Comparison of ENCODE assay signal across 29 cellular contexts in genomic region chr1:245800901-245801605, GRCh38.
DNase-seq lines count a peak whose midpoint lies in the region; ATAC-seq, FAIRE-seq and TF ChIP-seq lines count a peak whose summit lies in the region.
"Had no signal": no experiment of that assay in that cellular context is flagged by ENCODE, and none has a peak within 500 bp of the region (broad histone marks: within the 10 kb centered on the region; RNA-seq: fewer than 3 reads in every experiment).

No MANE protein-coding gene starts in this region.

- H3K27ac Mint-ChIP-seq in astrocyte (ENCODE audit: unreplicated experiment) (no peak overlapping the region), osteocyte (ENCODE audit: unreplicated experiment) (no peak overlapping the region)
- H3K27ac Mint-ChIP-seq: activated naive CD4-positive, alpha-beta T cell treated with anti-CD3 and anti-CD28 coated beads, Interleukin-2, amount 10 ng/mL, durations not matched to agents 7 days and 5 days; activated T-helper 17 cell treated with anti-CD3 and anti-CD28 coated beads, Interleukin-2, amount 50 U/mL, for 72 hours; CD14-positive monocyte; natural killer cell treated with Interleukin-12 subunit alpha and Interleukin-12 subunit beta and Interleukin-15 and Interleukin-18, amount 100 ng/mL, for 72 hours; stimulated activated memory B cell treated with anti-CD40 and anti-IgM and Interleukin-4, amounts not matched to agents 10 μg/mL and 1 μg/mL and 100 μg/mL, for 72 hours had no signal

- no peaks in the 10 kb centered on the region for H3K9me3 ChIP-seq in astrocyte (ENCODE audit: insufficient read depth, low read depth, low read length)
- H3K9me3 ChIP-seq: mucosa of descending colon had no signal

- H3K4me3 Mint-ChIP-seq in astrocyte (ENCODE audit: unreplicated experiment) (no peak overlapping the region), osteocyte (ENCODE audit: unreplicated experiment) (no peak overlapping the region)
- H3K4me3 Mint-ChIP-seq: activated naive CD4-positive, alpha-beta T cell treated with anti-CD3 and anti-CD28 coated beads, Interleukin-2, amount 10 ng/mL, durations not matched to agents 7 days and 5 days; activated T-helper 17 cell treated with anti-CD3 and anti-CD28 coated beads, Interleukin-2, amount 50 U/mL, for 72 hours; CD14-positive monocyte; natural killer cell treated with Interleukin-12 subunit alpha and Interleukin-12 subunit beta and Interleukin-15 and Interleukin-18, amount 100 ng/mL, for 72 hours; stimulated activated memory B cell treated with anti-CD40 and anti-IgM and Interleukin-4, amounts not matched to agents 10 μg/mL and 1 μg/mL and 100 μg/mL, for 72 hours had no signal

- peaks cover 2% of the 10 kb centered on the region for H3K27me3 Mint-ChIP-seq in astrocyte (ENCODE audit: low read depth, unreplicated experiment)
- H3K27me3 Mint-ChIP-seq in osteocyte (ENCODE audit: unreplicated experiment), result no peaks in the 10 kb centered on the region
- H3K27me3 Mint-ChIP-seq: activated naive CD4-positive, alpha-beta T cell treated with anti-CD3 and anti-CD28 coated beads, Interleukin-2, amount 10 ng/mL, durations not matched to agents 7 days and 5 days; activated T-helper 17 cell treated with anti-CD3 and anti-CD28 coated beads, Interleukin-2, amount 50 U/mL, for 72 hours; natural killer cell treated with Interleukin-12 subunit alpha and Interleukin-12 subunit beta and Interleukin-15 and Interleukin-18, amount 100 ng/mL, for 72 hours; stimulated activated memory B cell treated with anti-CD40 and anti-IgM and Interleukin-4, amounts not matched to agents 10 μg/mL and 1 μg/mL and 100 μg/mL, for 72 hours had no signal

- H3K27me3 ChIP-seq in astrocyte (ENCODE audit: insufficient read depth, low read length), result no peaks in the 10 kb centered on the region

- H3K9me3 Mint-ChIP-seq in astrocyte (ENCODE audit: unreplicated experiment) (no peaks in the 10 kb centered on the region), osteocyte (ENCODE audit: unreplicated experiment) (no peaks in the 10 kb centered on the region)
- H3K9me3 Mint-ChIP-seq: activated naive CD4-positive, alpha-beta T cell treated with anti-CD3 and anti-CD28 coated beads, Interleukin-2, amount 10 ng/mL, durations not matched to agents 7 days and 5 days; activated T-helper 17 cell treated with anti-CD3 and anti-CD28 coated beads, Interleukin-2, amount 50 U/mL, for 72 hours; CD14-positive monocyte; natural killer cell treated with Interleukin-12 subunit alpha and Interleukin-12 subunit beta and Interleukin-15 and Interleukin-18, amount 100 ng/mL, for 72 hours; stimulated activated memory B cell treated with anti-CD40 and anti-IgM and Interleukin-4, amounts not matched to agents 10 μg/mL and 1 μg/mL and 100 μg/mL, for 72 hours had no signal

- no peak overlapping the region for H3K9ac ChIP-seq in astrocyte (ENCODE audit: low read length)

- TF ChIP-seq CTCF in astrocyte (IDR thresholded peaks at IDR 0.05; ENCODE audit: insufficient read depth, low read depth, low read length) (no peak), osteocyte (IDR thresholded peaks at IDR 0.05) (no peak), GM13976 (IDR thresholded peaks at IDR 0.05; ENCODE audit: borderline replicate concordance, control extremely low read depth, extremely low read depth, insufficient read depth, missing control alignments) (no peak)

- no peaks in the 10 kb centered on the region for H3K79me2 ChIP-seq in astrocyte (ENCODE audit: insufficient read depth, low read length)

- no peak overlapping the region for H3K4me3 ChIP-seq in astrocyte (ENCODE audit: insufficient read depth, low read depth, low read length)
- H3K4me3 ChIP-seq: K562, mucosa of descending colon, PC-9 had no signal

- no peak overlapping the region for H3K4me2 ChIP-seq in astrocyte (ENCODE audit: low read length)
- H3K4me2 ChIP-seq: PC-9 had no signal

- no peak for FAIRE-seq in astrocyte (lab: Jason Lieb, UNC)
- FAIRE-seq: bronchial epithelial cell, GM12892, K562 had no signal

- H4K20me1 ChIP-seq in astrocyte (ENCODE audit: insufficient read depth, low read length), result no peaks in the 10 kb centered on the region

- no peak overlapping the region for H2AFZ ChIP-seq in astrocyte (ENCODE audit: low read depth, low read length)
- H2AFZ ChIP-seq: PC-9 had no signal

- no peaks in the 10 kb centered on the region for H3K4me1 ChIP-seq in astrocyte (ENCODE audit: insufficient read depth, low read length)

- H3K36me3 ChIP-seq in astrocyte (ENCODE audit: insufficient read depth, low read length), result no peaks in the 10 kb centered on the region
- H3K36me3 ChIP-seq: WERI-Rb-1 had no signal

- H3K36me3 Mint-ChIP-seq in astrocyte (ENCODE audit: low read depth, unreplicated experiment) (peaks cover 13% of the 10 kb centered on the region), osteocyte (ENCODE audit: unreplicated experiment) (no peaks in the 10 kb centered on the region)
- H3K36me3 Mint-ChIP-seq: activated naive CD4-positive, alpha-beta T cell treated with anti-CD3 and anti-CD28 coated beads, Interleukin-2, amount 10 ng/mL, durations not matched to agents 7 days and 5 days; CD14-positive monocyte; natural killer cell treated with Interleukin-12 subunit alpha and Interleukin-12 subunit beta and Interleukin-15 and Interleukin-18, amount 100 ng/mL, for 72 hours had no signal

- H3K4me1 Mint-ChIP-seq in astrocyte (ENCODE audit: low read depth, unreplicated experiment), result peaks cover 3% of the 10 kb centered on the region
- H3K4me1 Mint-ChIP-seq in osteocyte (ENCODE audit: unreplicated experiment), result peaks cover 7% of the 10 kb centered on the region
- H3K4me1 Mint-ChIP-seq: activated naive CD4-positive, alpha-beta T cell treated with anti-CD3 and anti-CD28 coated beads, Interleukin-2, amount 10 ng/mL, durations not matched to agents 7 days and 5 days; activated T-helper 17 cell treated with anti-CD3 and anti-CD28 coated beads, Interleukin-2, amount 50 U/mL, for 72 hours; CD14-positive monocyte had no signal

- DNase-seq in EL (peak; percentile 77), M059J (ENCODE audit: low read depth) (peak; percentile 94), astrocyte (ENCODE audit: low read depth) (peak; percentile 39), osteocyte (ENCODE audit: extremely low spot score, unreplicated experiment) (peak; percentile 40), Kasumi-1 (lab: John Stamatoyannopoulos, UW) (no peak), GM13976 (ENCODE audit: low spot score) (no peak), AG08396 (ENCODE audit: low spot score) (no peak)
- DNase-seq: activated CD4-positive, alpha-beta T cell treated with anti-CD3 and anti-CD28 coated beads for 4 hours; activated naive CD4-positive, alpha-beta T cell treated with anti-CD3 and anti-CD28 coated beads, Interleukin-2, amount 10 ng/mL, durations not matched to agents 7 days and 5 days; amygdala; hippocampal formation; left colon; mucosa of descending colon; NCI-H1105 treated with DMSO at 0.1 percent for 48 hours; NCI-H1930; NK-92 treated with Interleukin-12 subunit alpha and Interleukin-12 subunit beta, amount 100 ng/mL, for 24 hours; PC-9; substantia nigra; WERI-Rb-1 had no signal

- in situ Hi-C loops in GM13976 (cut with MboI; ENCODE audit: low sequenced_read_pairs, unreplicated experiment), result no loop called here

- no peak for ATAC-seq in HG03432 (IDR thresholded peaks at IDR 0.05; ENCODE audit: unreplicated experiment)
- ATAC-seq: activated T-helper 17 cell treated with anti-CD3 and anti-CD28 coated beads, Interleukin-2, amount 50 U/mL, for 72 hours; HCT116; K562; left colon; mucosa of descending colon; natural killer cell treated with Interleukin-12 subunit alpha and Interleukin-12 subunit beta and Interleukin-15 and Interleukin-18, amount 100 ng/mL, for 72 hours; Right ventricle myocardium inferior; stimulated activated memory B cell treated with anti-CD40 and anti-IgM and Interleukin-4, amounts not matched to agents 10 μg/mL and 1 μg/mL and 100 μg/mL, for 72 hours had no signal

- no peak overlapping the region for H3K27ac ChIP-seq in astrocyte (ENCODE audit: low read depth, low read length)
- H3K27ac ChIP-seq: PC-9, WERI-Rb-1 had no signal

Comparison
In these comparisons a context has a peak if more than half of its experiments do, and no peak if none do; other contexts are left out.
1. DNase-seq: peak in EL (single experiment), M059J (single experiment), astrocyte (single experiment) and osteocyte (single experiment); none in Kasumi-1 (0 of 2), GM13976 (single experiment) and AG08396 (single experiment).